3 cellular contexts compared by ENCODE assay signal in the genomic region with DNA sequence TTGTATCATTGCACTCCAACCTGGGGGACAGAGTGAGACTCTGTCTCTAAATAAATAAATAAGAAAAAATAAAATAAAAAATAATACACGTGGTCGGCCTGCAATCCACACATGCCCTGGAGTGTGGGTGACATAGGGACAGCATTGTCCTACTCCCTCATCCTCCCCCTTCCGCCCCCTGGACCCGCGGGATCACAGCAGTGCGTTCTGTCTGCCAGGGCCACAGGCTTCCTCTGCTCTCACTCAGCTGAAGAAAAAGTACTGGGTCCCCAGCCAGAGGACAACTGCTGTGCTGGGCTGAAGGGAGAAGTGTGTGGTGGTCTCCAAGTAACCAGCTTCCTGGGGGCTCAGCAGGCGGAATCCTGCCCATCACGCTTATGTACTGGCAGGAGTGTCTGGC.
TF ChIP-seq lines count a peak whose summit lies in the region.

No MANE protein-coding gene starts in this region.

TF ChIP-seq in HepG2, 621 proteins besides CTCF, POLR2A, EP300 and RAD21 (continues in another document):
- TF ChIP-seq ZNF709 (CRISPR knock-in tag; IDR thresholded peaks at IDR 0.05) (no peak), SNAPC2 (CRISPR knock-in tag; IDR thresholded peaks at IDR 0.05) (no peak), ATF5 (CRISPR knock-in tag; IDR thresholded peaks at IDR 0.05; ENCODE audit: low read depth) (no peak), ZNF841 (CRISPR knock-in tag; IDR thresholded peaks at IDR 0.05; ENCODE audit: borderline replicate concordance) (no peak), ETV5 (CRISPR knock-in tag; IDR thresholded peaks at IDR 0.05; ENCODE audit: borderline replicate concordance) (no peak), SOX13 (IDR thresholded peaks at IDR 0.05) (no peak), SOX13 (CRISPR knock-in tag; conservative IDR thresholded peaks at IDR 0.05 in 1 of 2, IDR thresholded peaks at IDR 0.05 in 1 of 2) (no peak), ZBTB38 (CRISPR knock-in tag; IDR thresholded peaks at IDR 0.05) (peak; percentile 35; the same call in 1 of the 2 replicates), ZNF274 (CRISPR knock-in tag; IDR thresholded peaks at IDR 0.05) (no peak), MNT (IDR thresholded peaks at IDR 0.05) (peak; percentile 73), FOXA3 (CRISPR knock-in tag; IDR thresholded peaks at IDR 0.05) (no peak), KLF13 (CRISPR knock-in tag; IDR thresholded peaks at IDR 0.05) (no peak), ELF4 (CRISPR knock-in tag; IDR thresholded peaks at IDR 0.05; ENCODE audit: borderline replicate concordance) (no peak), ZNF75D (CRISPR knock-in tag; IDR thresholded peaks at IDR 0.05; ENCODE audit: borderline replicate concordance) (no peak), ZNF713 (CRISPR knock-in tag; IDR thresholded peaks at IDR 0.05) (no peak)
- TF ChIP-seq, protein P1, sequence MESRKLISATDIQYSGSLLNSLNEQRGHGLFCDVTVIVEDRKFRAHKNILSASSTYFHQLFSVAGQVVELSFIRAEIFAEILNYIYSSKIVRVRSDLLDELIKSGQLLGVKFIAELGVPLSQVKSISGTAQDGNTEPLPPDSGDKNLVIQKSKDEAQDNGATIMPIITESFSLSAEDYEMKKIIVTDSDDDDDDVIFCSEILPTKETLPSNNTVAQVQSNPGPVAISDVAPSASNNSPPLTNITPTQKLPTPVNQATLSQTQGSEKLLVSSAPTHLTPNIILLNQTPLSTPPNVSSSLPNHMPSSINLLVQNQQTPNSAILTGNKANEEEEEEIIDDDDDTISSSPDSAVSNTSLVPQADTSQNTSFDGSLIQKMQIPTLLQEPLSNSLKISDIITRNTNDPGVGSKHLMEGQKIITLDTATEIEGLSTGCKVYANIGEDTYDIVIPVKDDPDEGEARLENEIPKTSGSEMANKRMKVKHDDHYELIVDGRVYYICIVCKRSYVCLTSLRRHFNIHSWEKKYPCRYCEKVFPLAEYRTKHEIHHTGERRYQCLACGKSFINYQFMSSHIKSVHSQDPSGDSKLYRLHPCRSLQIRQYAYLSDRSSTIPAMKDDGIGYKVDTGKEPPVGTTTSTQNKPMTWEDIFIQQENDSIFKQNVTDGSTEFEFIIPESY (CRISPR knock-in tag; IDR thresholded peaks at IDR 0.05) = peak; percentile 24; the same call in 1 of the 2 replicates
- TF ChIP-seq, protein P2, sequence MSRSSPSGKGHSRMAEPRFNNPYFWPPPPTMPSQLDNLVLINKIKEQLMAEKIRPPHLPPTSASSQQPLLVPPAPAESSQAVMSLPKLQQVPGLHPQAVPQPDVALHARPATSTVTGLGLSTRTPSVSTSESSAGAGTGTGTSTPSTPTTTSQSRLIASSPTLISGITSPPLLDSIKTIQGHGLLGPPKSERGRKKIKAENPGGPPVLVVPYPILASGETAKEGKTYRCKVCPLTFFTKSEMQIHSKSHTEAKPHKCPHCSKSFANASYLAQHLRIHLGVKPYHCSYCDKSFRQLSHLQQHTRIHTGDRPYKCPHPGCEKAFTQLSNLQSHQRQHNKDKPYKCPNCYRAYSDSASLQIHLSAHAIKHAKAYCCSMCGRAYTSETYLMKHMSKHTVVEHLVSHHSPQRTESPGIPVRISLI (CRISPR knock-in tag; IDR thresholded peaks at IDR 0.05; ENCODE audit: borderline replicate concordance) = no peak

TF ChIP-seq in SK-N-SH, 30 proteins besides CTCF, POLR2A, EP300 and RAD21:
- no peak for TF ChIP-seq RCOR1 (IDR thresholded peaks at IDR 0.05; ENCODE audit: low read length)
- TF ChIP-seq USF1 (IDR thresholded peaks at IDR 0.05; ENCODE audit: borderline replicate concordance, low read depth) = no peak
- TF ChIP-seq TCF12 (IDR thresholded peaks at IDR 0.05) = no peak
- no peak for TF ChIP-seq GATA2 (CRISPR knock-in tag; IDR thresholded peaks at IDR 0.05)
- no peak for TF ChIP-seq TAF1 (IDR thresholded peaks at IDR 0.05; ENCODE audit: borderline replicate concordance, low read depth, low read length)
- TF ChIP-seq EZH2phosphoT487 (IDR thresholded peaks at IDR 0.05; ENCODE audit: borderline replicate concordance, low read depth) = no peak
- TF ChIP-seq POLR2AphosphoS5 (IDR thresholded peaks at IDR 0.05; ENCODE audit: low read depth, low read length) = no peak
- TF ChIP-seq, protein P3, sequence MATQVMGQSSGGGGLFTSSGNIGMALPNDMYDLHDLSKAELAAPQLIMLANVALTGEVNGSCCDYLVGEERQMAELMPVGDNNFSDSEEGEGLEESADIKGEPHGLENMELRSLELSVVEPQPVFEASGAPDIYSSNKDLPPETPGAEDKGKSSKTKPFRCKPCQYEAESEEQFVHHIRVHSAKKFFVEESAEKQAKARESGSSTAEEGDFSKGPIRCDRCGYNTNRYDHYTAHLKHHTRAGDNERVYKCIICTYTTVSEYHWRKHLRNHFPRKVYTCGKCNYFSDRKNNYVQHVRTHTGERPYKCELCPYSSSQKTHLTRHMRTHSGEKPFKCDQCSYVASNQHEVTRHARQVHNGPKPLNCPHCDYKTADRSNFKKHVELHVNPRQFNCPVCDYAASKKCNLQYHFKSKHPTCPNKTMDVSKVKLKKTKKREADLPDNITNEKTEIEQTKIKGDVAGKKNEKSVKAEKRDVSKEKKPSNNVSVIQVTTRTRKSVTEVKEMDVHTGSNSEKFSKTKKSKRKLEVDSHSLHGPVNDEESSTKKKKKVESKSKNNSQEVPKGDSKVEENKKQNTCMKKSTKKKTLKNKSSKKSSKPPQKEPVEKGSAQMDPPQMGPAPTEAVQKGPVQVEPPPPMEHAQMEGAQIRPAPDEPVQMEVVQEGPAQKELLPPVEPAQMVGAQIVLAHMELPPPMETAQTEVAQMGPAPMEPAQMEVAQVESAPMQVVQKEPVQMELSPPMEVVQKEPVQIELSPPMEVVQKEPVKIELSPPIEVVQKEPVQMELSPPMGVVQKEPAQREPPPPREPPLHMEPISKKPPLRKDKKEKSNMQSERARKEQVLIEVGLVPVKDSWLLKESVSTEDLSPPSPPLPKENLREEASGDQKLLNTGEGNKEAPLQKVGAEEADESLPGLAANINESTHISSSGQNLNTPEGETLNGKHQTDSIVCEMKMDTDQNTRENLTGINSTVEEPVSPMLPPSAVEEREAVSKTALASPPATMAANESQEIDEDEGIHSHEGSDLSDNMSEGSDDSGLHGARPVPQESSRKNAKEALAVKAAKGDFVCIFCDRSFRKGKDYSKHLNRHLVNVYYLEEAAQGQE (IDR thresholded peaks at IDR 0.05; ENCODE audit: low read depth, low read length) = no peak
- no peak for TF ChIP-seq JUND (IDR thresholded peaks at IDR 0.05)
- TF ChIP-seq MXI1 (IDR thresholded peaks at IDR 0.05; ENCODE audit: low read depth, low read length) = no peak
- TF ChIP-seq CHD2 (IDR thresholded peaks at IDR 0.05; ENCODE audit: low read length, partially characterized antibody) = no peak
- TF ChIP-seq RXRA (IDR thresholded peaks at IDR 0.05; ENCODE audit: borderline replicate concordance, low read depth) = no peak
- TF ChIP-seq ELF1 (IDR thresholded peaks at IDR 0.05) = no peak

TF ChIP-seq in SK-N-SH treated with all-trans-retinoic acid at 6 μM for 48 hours, 23 proteins besides CTCF, POLR2A, EP300 and RAD21:
- TF ChIP-seq OSR1 (CRISPR knock-in tag; IDR thresholded peaks at IDR 0.05) (no peak), RARB (CRISPR knock-in tag; IDR thresholded peaks at IDR 0.05) (no peak), ISL1 (CRISPR knock-in tag; IDR thresholded peaks at IDR 0.05) (no peak)
